Comparison of ENCODE assay signal across 8 cellular contexts in the genomic region with DNA sequence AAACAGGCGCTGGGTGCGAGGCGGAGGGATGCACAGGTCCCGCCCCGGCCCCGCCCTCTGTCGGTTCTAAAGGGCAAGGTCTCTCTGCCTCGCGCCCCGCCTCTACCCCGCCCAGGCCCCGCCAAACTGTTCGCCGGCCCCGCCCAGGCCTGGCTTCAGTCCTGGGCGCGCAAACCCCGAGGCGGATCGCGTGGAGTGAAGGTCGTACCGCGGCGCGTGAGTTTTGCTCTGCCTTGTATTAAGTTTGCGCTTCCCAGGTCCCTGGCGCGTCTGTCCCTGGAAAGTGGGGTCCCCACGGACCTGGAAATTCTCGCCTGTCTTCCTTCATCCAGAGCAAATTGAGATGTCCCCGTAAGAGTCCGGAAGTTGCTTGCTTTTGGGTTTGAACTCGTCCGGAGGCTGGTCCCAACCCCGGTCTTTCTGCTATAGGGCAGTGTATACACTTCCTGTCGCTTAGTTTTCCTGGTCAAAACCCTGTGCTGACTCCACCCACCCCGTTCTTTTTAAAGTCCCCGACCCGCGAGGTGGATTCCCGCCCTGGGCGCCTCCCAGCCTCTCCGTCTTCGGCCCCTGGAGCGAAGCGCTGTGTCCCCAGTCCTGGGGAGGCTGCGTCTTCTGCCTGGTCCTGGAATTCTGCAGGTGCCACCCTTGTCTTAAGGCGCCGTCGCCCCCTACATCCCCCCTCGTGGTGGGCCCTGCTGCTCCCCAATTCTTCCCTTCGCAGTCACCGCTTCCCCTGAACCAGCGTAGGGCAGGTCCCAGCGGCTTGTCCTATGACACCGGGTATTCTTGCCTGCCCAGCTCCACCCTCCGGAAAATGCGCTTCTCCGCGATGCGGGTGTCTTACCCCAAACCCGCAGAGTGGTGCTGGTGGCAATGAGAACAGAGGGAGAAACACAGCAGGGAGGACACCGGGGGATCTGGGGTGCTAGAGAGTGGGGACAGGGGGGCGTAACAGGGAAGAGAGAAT. TPM values are rescaled to one million over a fixed set of nuclear protein-coding genes. Genes with fewer than 3 reads are reported as not detected.
A peak's percentile ranks its signal among the peaks of the same experiment; 100 is the strongest.
DNase-seq lines count a peak whose midpoint lies in the region; ATAC-seq and TF ChIP-seq lines count a peak whose summit lies in the region.

No MANE protein-coding gene starts in this region.

- ATAC-seq in GM19463 (IDR thresholded peaks at IDR 0.05; ENCODE audit: unreplicated experiment), result peak; percentile 87

- H3K36me3 ChIP-seq in endodermal cell (ENCODE audit: control insufficient read depth, insufficient read depth, low read length), result peaks cover 23% of the 10 kb centered on the region

- peak overlapping the region; percentile 59 for H3K9ac ChIP-seq in endodermal cell (ENCODE audit: extremely low read depth, low read length, poor library complexity, severe bottlenecking)

- no peaks in the 10 kb centered on the region for H3K27me3 Mint-ChIP-seq in IgD-negative memory B cell
- H3K27me3 Mint-ChIP-seq in endodermal cell (ENCODE audit: insufficient read depth), result no peaks in the 10 kb centered on the region

- H3K9me3 ChIP-seq in endodermal cell (ENCODE audit: control insufficient read depth, low read length), result no peaks in the 10 kb centered on the region
- no peaks in the 10 kb centered on the region for H3K9me3 ChIP-seq in mononuclear cell (ENCODE audit: low read depth, low read length)

- H3K9me3 Mint-ChIP-seq in IgD-negative memory B cell (peaks cover 0 to 9% (median 1%) of the 10 kb centered on the region in 3 donors), endodermal cell (no peaks in the 10 kb centered on the region)

- H3K27ac Mint-ChIP-seq in IgD-negative memory B cell (peak overlapping the region; percentile 74 to 93 (median 89)), endodermal cell (peak overlapping the region; percentile 96)

- H3K27me3 ChIP-seq in endodermal cell (ENCODE audit: control insufficient read depth, insufficient read depth, low read length, poor library complexity, severe bottlenecking) (no peaks in the 10 kb centered on the region), mononuclear cell (ENCODE audit: insufficient read depth, low read length) (no peaks in the 10 kb centered on the region)

- H3K27ac ChIP-seq in endodermal cell (ENCODE audit: low read depth, low read length), result no peak overlapping the region

- H3K4me1 ChIP-seq in endodermal cell (ENCODE audit: control insufficient read depth, insufficient read depth, low read length), result no peaks in the 10 kb centered on the region
- peaks cover 34% of the 10 kb centered on the region for H3K4me1 ChIP-seq in mononuclear cell (ENCODE audit: insufficient read depth, low read length)

- DNase-seq in AML-193 (lab: John Stamatoyannopoulos, UW), result peak; percentile 73 to 75
- peak; percentile 93 for DNase-seq in activated CD8-positive, alpha-beta memory T cell treated with anti-CD3 and anti-CD28 coated beads, Interleukin-2, amount 50 U/mL, for 4 hours
- DNase-seq in endodermal cell, result peak; percentile 98
- DNase-seq in stimulated activated CD8-positive, alpha-beta memory T cell treated with anti-CD3 and anti-CD28 coated beads, Interleukin-15, amount 100 ng/mL, for 4 hours (ENCODE audit: low read depth in 2 of 2), result peak; percentile 82 to 84
- DNase-seq in inferior parietal cortex (ENCODE audit: extremely low spot score), result no peak

- H3K4me1 Mint-ChIP-seq in IgD-negative memory B cell (peaks cover 15 to 21% (median 16%) of the 10 kb centered on the region in 3 donors), endodermal cell (peaks cover 33% of the 10 kb centered on the region)

- H3K4me3 Mint-ChIP-seq in IgD-negative memory B cell, result peak overlapping the region; percentile 91 to 97 (median 94)
- H3K4me3 Mint-ChIP-seq in endodermal cell, result peak overlapping the region; percentile 82

- H3K36me3 Mint-ChIP-seq in IgD-negative memory B cell (peaks cover 26% of the 10 kb centered on the region), endodermal cell (ENCODE audit: low read depth) (peaks cover 34% of the 10 kb centered on the region)

- WGBS in endodermal cell (ENCODE audit: insufficient coverage in 1 of 2, insufficient read length in 1 of 2), 2 experiments, result 5 to 7% methylated on average over 29 to 65 of the region's 65 CpGs

- TF ChIP-seq CTCF in endodermal cell (conservative IDR thresholded peaks at IDR 0.05), result peak; percentile 58

- H3K4me3 ChIP-seq in endodermal cell (ENCODE audit: low read length) (peak overlapping the region; percentile 87), mononuclear cell (ENCODE audit: low read length) (peak overlapping the region; percentile 67)

RNA-seq across cellular contexts. Expression of gene ZNF808, which starts 8.6 kb away (rescaled TPM):
- polyA plus RNA-seq in IgD-negative memory B cell, result 8.8 TPM
- total RNA-seq in endodermal cell (10 to 100 TPM; 52.4 to 61.6 TPM), mononuclear cell (28.4 TPM)
- polyA plus RNA-seq in endodermal cell (2013, experiment 1 of 2), result 6.0 TPM
- 6.5 TPM for polyA plus RNA-seq in endodermal cell (2013, experiment 2 of 2)

RNA-seq across cellular contexts. Expression of gene ZNF701, which starts 34.0 kb away (rescaled TPM):
- polyA plus RNA-seq in IgD-negative memory B cell, result 18.3 TPM
- total RNA-seq in endodermal cell (10 to 100 TPM; 42.0 to 45.3 TPM), mononuclear cell (9.3 TPM)
- polyA plus RNA-seq in endodermal cell (2013, experiment 1 of 2), result 9.3 TPM
- 10.8 TPM for polyA plus RNA-seq in endodermal cell (2013, experiment 2 of 2)
